ENCODE assay signal across 1 cellular context in the genomic region with DNA sequence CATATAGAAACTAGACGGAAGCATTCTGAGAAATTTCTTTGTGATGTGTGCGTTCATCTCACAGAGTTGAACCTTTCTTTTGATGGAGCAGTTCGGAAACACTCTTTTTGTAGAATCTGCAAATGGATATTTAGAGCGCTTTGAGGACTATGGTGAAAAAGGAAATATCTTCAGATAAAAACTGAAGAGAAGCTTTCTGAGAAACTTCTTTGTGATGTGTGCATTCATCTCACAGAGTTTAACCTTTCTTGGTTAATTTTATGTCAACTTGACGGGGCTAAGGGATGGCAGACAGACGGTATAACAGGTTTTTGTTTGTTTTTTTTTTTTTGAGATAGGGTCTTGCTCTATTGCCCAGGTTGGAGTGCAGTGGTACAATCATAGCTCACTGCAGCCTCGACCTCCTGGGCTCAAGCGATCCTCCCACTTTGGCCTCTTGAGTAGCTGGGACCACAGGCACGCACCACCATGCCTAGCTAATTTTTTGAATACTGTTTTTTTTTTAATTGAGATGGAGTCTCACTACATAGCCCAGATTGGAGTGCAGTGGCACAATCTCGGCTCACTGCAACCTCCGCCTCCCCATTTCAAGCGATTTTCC. TPM values are rescaled to one million over a fixed set of nuclear protein-coding genes. Genes with fewer than 3 reads are reported as not detected.
"Had no signal": no experiment of that assay in that cellular context is flagged by ENCODE, and none has a peak within 500 bp of the region (broad histone marks: within the 10 kb centered on the region; RNA-seq: fewer than 3 reads in every experiment).

No MANE protein-coding gene starts in this region.

RNA-seq across cellular contexts. Expression of gene TMEM184A, which starts 36.6 kb away (rescaled TPM):
- total RNA-seq: GM23248 had no signal
- polyA plus RNA-seq: GM23248 had no signal
